In genomic region chr9:86639899-86640379, GRCh38 we compare ENCODE assay signal across 3 cellular contexts.
TF ChIP-seq lines count a peak whose summit lies in the region.

No MANE protein-coding gene starts in this region.

TF ChIP-seq in A549, 52 proteins besides CTCF, POLR2A, EP300 and RAD21 (continued from another document):
- TF ChIP-seq HOXB13 (CRISPR knock-in tag; IDR thresholded peaks at IDR 0.05; ENCODE audit: low read depth) (no peak), CBX2 (IDR thresholded peaks at IDR 0.05; ENCODE audit: borderline replicate concordance, low read depth) (no peak), ELK1 (IDR thresholded peaks at IDR 0.05; ENCODE audit: low read depth, low read length) (no peak), FOSB (CRISPR knock-in tag; IDR thresholded peaks at IDR 0.05) (no peak), CEBPB (IDR thresholded peaks at IDR 0.05) (no peak), CHD4 (IDR thresholded peaks at IDR 0.05; ENCODE audit: borderline replicate concordance) (no peak), ZFP36 (IDR thresholded peaks at IDR 0.05; ENCODE audit: borderline replicate concordance, partially characterized antibody) (no peak), JUN (IDR thresholded peaks at IDR 0.05) (no peak)
- TF ChIP-seq, protein P1, sequence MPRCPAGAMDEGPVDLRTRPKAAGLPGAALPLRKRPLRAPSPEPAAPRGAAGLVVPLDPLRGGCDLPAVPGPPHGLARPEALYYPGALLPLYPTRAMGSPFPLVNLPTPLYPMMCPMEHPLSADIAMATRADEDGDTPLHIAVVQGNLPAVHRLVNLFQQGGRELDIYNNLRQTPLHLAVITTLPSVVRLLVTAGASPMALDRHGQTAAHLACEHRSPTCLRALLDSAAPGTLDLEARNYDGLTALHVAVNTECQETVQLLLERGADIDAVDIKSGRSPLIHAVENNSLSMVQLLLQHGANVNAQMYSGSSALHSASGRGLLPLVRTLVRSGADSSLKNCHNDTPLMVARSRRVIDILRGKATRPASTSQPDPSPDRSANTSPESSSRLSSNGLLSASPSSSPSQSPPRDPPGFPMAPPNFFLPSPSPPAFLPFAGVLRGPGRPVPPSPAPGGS (IDR thresholded peaks at IDR 0.05) = no peak

TF ChIP-seq in GM23338, 12 proteins besides CTCF, POLR2A, EP300 and RAD21:
- TF ChIP-seq ZNF462 (CRISPR knock-in tag; IDR thresholded peaks at IDR 0.05) = no peak

TF ChIP-seq in K562, 482 proteins besides CTCF, POLR2A, EP300 and RAD21 (continued from another document):
- TF ChIP-seq, protein P2, sequence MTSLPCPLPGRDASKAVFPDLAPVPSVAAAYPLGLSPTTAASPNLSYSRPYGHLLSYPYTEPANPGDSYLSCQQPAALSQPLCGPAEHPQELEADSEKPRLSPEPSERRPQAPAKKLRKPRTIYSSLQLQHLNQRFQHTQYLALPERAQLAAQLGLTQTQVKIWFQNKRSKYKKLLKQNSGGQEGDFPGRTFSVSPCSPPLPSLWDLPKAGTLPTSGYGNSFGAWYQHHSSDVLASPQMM (CRISPR knock-in tag; IDR thresholded peaks at IDR 0.05) = no peak
- no peak for TF ChIP-seq MYC (IDR thresholded peaks at IDR 0.05; ENCODE audit: low read depth, low read length)
- TF ChIP-seq MYC (CRISPR knock-in tag; IDR thresholded peaks at IDR 0.05; ENCODE audit: borderline replicate concordance, low read depth) = no peak
- no peak for TF ChIP-seq ZC3H8 (IDR thresholded peaks at IDR 0.05)
- no peak for TF ChIP-seq SFPQ (IDR thresholded peaks at IDR 0.05; ENCODE audit: low read depth, low read length)
- TF ChIP-seq ZNF263 (CRISPR knock-in tag; IDR thresholded peaks at IDR 0.05; ENCODE audit: borderline replicate concordance) = no peak
- TF ChIP-seq STAG1 (CRISPR knock-in tag; IDR thresholded peaks at IDR 0.05; ENCODE audit: borderline replicate concordance) = no peak
- no peak for TF ChIP-seq RBM39 (optimal IDR thresholded peaks at IDR 0.05; ENCODE audit: low read depth, low read length)
- TF ChIP-seq HES1 (IDR thresholded peaks at IDR 0.05; ENCODE audit: low read depth) = no peak
- TF ChIP-seq ZSCAN32 (CRISPR knock-in tag; IDR thresholded peaks at IDR 0.05) = no peak
- TF ChIP-seq ELK1 (CRISPR knock-in tag; IDR thresholded peaks at IDR 0.05) = no peak
- no peak for TF ChIP-seq PHF20 (IDR thresholded peaks at IDR 0.05; ENCODE audit: partially characterized antibody)
- no peak for TF ChIP-seq HDAC1 (IDR thresholded peaks at IDR 0.05)
- TF ChIP-seq TCF7L2 (IDR thresholded peaks at IDR 0.05; ENCODE audit: low read depth, low read length) = no peak
